8 cellular contexts compared by ENCODE assay signal in genomic region chr6:28258877-28259777, GRCh38. TPM values are rescaled to one million over a fixed set of nuclear protein-coding genes. Genes with fewer than 3 reads are reported as not detected.
DNase-seq lines count a peak whose midpoint lies in the region; ATAC-seq and TF ChIP-seq lines count a peak whose summit lies in the region.

Gene NKAPL (plus strand): TSS chr6:28259297. CDS start chr6:28259372, 75 bp downstream.

- H3K4me1 Mint-ChIP-seq in CD4-positive, alpha-beta T cell (ENCODE audit: low read depth): peaks cover 5% of the 10 kb centered on the region
- peaks cover 0 to 12% (median 10%) of the 10 kb centered on the region in 4 donors for H3K4me1 Mint-ChIP-seq in naive thymus-derived CD8-positive, alpha-beta T cell
- peaks cover 8% of the 10 kb centered on the region for H3K4me1 Mint-ChIP-seq in stimulated activated naive CD8-positive, alpha-beta T cell treated with anti-CD3 and anti-CD28 coated beads, Interleukin-15, amount 100 ng/mL, for 72 hours

- H3K27me3 ChIP-seq in CD4-positive, alpha-beta T cell (ENCODE audit: control insufficient read depth, insufficient read depth, low read length): no peaks in the 10 kb centered on the region

- peaks cover 18% of the 10 kb centered on the region for H3K27me3 Mint-ChIP-seq in CD4-positive, alpha-beta T cell
- peaks cover 0 to 12% (median 4%) of the 10 kb centered on the region in 5 donors for H3K27me3 Mint-ChIP-seq in naive thymus-derived CD8-positive, alpha-beta T cell
- H3K27me3 Mint-ChIP-seq in stimulated activated naive CD8-positive, alpha-beta T cell treated with anti-CD3 and anti-CD28 coated beads, Interleukin-15, amount 100 ng/mL, for 72 hours: no peaks in the 10 kb centered on the region

- no peak within 1 kb of the TSS for H3K27ac ChIP-seq in CD4-positive, alpha-beta T cell (ENCODE audit: low read depth, low read length)

- intact Hi-C loops in CD4-positive, alpha-beta T cell (cut with DNase I, micrococcal nuclease): no loop called here

- TF ChIP-seq CTCF in CD4-positive, alpha-beta T cell (IDR thresholded peaks at IDR 0.05): no peak

- peak within 1 kb of the TSS; percentile 55 for H3K27ac Mint-ChIP-seq in CD4-positive, alpha-beta T cell
- peak within 1 kb of the TSS in 6 of 10 donors; percentile 33 to 81 (median 70) for H3K27ac Mint-ChIP-seq in naive thymus-derived CD8-positive, alpha-beta T cell
- peak within 1 kb of the TSS; percentile 65 to 87 for H3K27ac Mint-ChIP-seq in stimulated activated naive CD8-positive, alpha-beta T cell treated with anti-CD3 and anti-CD28 coated beads, Interleukin-15, amount 100 ng/mL, for 72 hours

- peak within 1 kb of the TSS; percentile 77 for H3K4me3 Mint-ChIP-seq in CD4-positive, alpha-beta T cell
- peak within 1 kb of the TSS in 9 of 10 donors; percentile 12 to 79 (median 48) for H3K4me3 Mint-ChIP-seq in naive thymus-derived CD8-positive, alpha-beta T cell
- peak within 1 kb of the TSS; percentile 64 to 78 for H3K4me3 Mint-ChIP-seq in stimulated activated naive CD8-positive, alpha-beta T cell treated with anti-CD3 and anti-CD28 coated beads, Interleukin-15, amount 100 ng/mL, for 72 hours

- no peaks in the 10 kb centered on the region for H3K9me3 ChIP-seq in CD4-positive, alpha-beta T cell (ENCODE audit: control insufficient read depth, low read length)

- no peaks in the 10 kb centered on the region for H3K36me3 Mint-ChIP-seq in CD4-positive, alpha-beta T cell (ENCODE audit: low read depth)
- peaks cover 0 to 9% (median 4%) of the 10 kb centered on the region in 3 donors for H3K36me3 Mint-ChIP-seq in naive thymus-derived CD8-positive, alpha-beta T cell

- TF ChIP-seq POLR2A in erythroblast (IDR thresholded peaks at IDR 0.05; ENCODE audit: low read length): no peak

- CTCF ChIA-PET in CD4-positive, alpha-beta T cell (lab: Charles Lee): interaction anchor here (1.0 kb wide), 1 partner anchor 8 kb away, joined by 3 read pairs; the partner anchor contains the start of gene ZSCAN26

- peak; percentile 68 for ATAC-seq in CD4-positive, alpha-beta T cell (ENCODE audit: poor library complexity)
- ATAC-seq in naive thymus-derived CD8-positive, alpha-beta T cell: peak; percentile 71 to 75
- ATAC-seq in stimulated activated naive CD8-positive, alpha-beta T cell treated with anti-CD3 and anti-CD28 coated beads, Interleukin-15, amount 100 ng/mL, for 72 hours: peak; percentile 78
- no peak for ATAC-seq in GM19324 (IDR thresholded peaks at IDR 0.05; ENCODE audit: low FRiP score, unreplicated experiment)

- POLR2A ChIA-PET in CD4-positive, alpha-beta T cell (lab: Charles Lee): no interaction called here
- POLR2A ChIA-PET in naive thymus-derived CD8-positive, alpha-beta T cell (lab: Charles Lee): no interaction called here

- H3K9me3 Mint-ChIP-seq in CD4-positive, alpha-beta T cell: peaks cover 2% of the 10 kb centered on the region
- peaks cover 0 to 14% (median 3%) of the 10 kb centered on the region in 9 donors for H3K9me3 Mint-ChIP-seq in naive thymus-derived CD8-positive, alpha-beta T cell
- peaks cover 7 to 21% of the 10 kb centered on the region in 2 donors for H3K9me3 Mint-ChIP-seq in stimulated activated naive CD8-positive, alpha-beta T cell treated with anti-CD3 and anti-CD28 coated beads, Interleukin-15, amount 100 ng/mL, for 72 hours

- peak in 9 of 10 experiments; percentile 16 to 55 (median 47) for DNase-seq in CD4-positive, alpha-beta T cell
- DNase-seq in activated CD8-positive, alpha-beta memory T cell treated with anti-CD3 and anti-CD28 coated beads, Interleukin-2, amount 50 U/mL, for 4 hours: peak; percentile 68
- DNase-seq in erythroblast (lab: John Stamatoyannopoulos, UW): peak; percentile 20 to 26
- peak in 9 of 10 donors; percentile 26 to 80 (median 40) for DNase-seq in naive thymus-derived CD8-positive, alpha-beta T cell
- DNase-seq in stimulated activated naive CD8-positive, alpha-beta T cell treated with anti-CD3 and anti-CD28 coated beads, Interleukin-15, amount 100 ng/mL, for 72 hours: peak; percentile 50 to 71
- DNase-seq in OCI-M2 (lab: John Stamatoyannopoulos, UW; ENCODE audit: unreplicated experiment): no peak
- no peak for DNase-seq in SKM-1 (lab: John Stamatoyannopoulos, UW; ENCODE audit: unreplicated experiment)

RNA-seq across cellular contexts. Expression of gene NKAPL, which starts in this region (rescaled TPM):
- total RNA-seq in CD4-positive, alpha-beta T cell: not detected
- 1 to 10 TPM; 1.2 to 1.7 TPM for total RNA-seq in naive thymus-derived CD8-positive, alpha-beta T cell
- under 1 TPM in 1 of 3 donors, not detected in 2; 0.26 TPM for polyA plus RNA-seq in naive thymus-derived CD8-positive, alpha-beta T cell

Comparison
In these comparisons a context has a peak if more than half of its experiments do, and no peak if none do; other contexts are left out.
1. Peak in DNase-seq and ATAC-seq in CD4-positive, alpha-beta T cell; RNA of the gene not detected or under 1 TPM.
2. DNase-seq: peak in activated CD8-positive, alpha-beta memory T cell treated with anti-CD3 and anti-CD28 coated beads, Interleukin-2, amount 50 U/mL, for 4 hours (single experiment), erythroblast (2 of 2), naive thymus-derived CD8-positive, alpha-beta T cell (9 of 10) and stimulated activated naive CD8-positive, alpha-beta T cell treated with anti-CD3 and anti-CD28 coated beads, Interleukin-15, amount 100 ng/mL, for 72 hours (2 of 2); none in OCI-M2 (single experiment) and SKM-1 (single experiment).
3. Peak in every context shown above with its lines, with median percentiles within 50 percentile points of each other: H3K27ac Mint-ChIP-seq and H3K4me3 Mint-ChIP-seq.